ENCODE assay signal across 11 cellular contexts in genomic region chr15:32502946-32503345, GRCh38. TPM values are rescaled to one million over a fixed set of nuclear protein-coding genes. Genes with fewer than 3 reads are reported as not detected.
A peak's percentile ranks its signal among the peaks of the same experiment; 100 is the strongest.
DNase-seq lines count a peak whose midpoint lies in the region; ATAC-seq and TF ChIP-seq lines count a peak whose summit lies in the region.
"Not testable (repeated sequence)": the region's sequence is repeated elsewhere in the genome, so short reads cannot be mapped to it uniquely, and the experiment has no call there.
"Had no signal": no experiment of that assay in that cellular context is flagged by ENCODE, and none has a peak within 500 bp of the region (broad histone marks: within the 10 kb centered on the region; RNA-seq: fewer than 3 reads in every experiment).

No MANE protein-coding gene starts in this region.

- not testable (repeated sequence) for H3K27ac ChIP-seq in right cardiac atrium (ENCODE audit: low read length); sigmoid colon

- H3K27me3 ChIP-seq in right cardiac atrium (ENCODE audit: control insufficient read depth, insufficient read depth); sigmoid colon: not testable (repeated sequence)

- ATAC-seq in SK-N-SH treated with all-trans-retinoic acid at 6 μM for 48 hours: peak; percentile 40; the same call in 2 of the 3 replicates
- peak; percentile 21 to 45 for ATAC-seq in right cardiac atrium

- WGBS in right cardiac atrium: 45% methylated on average over 1 of the region's 1 CpG
- WGBS in sigmoid colon, 2 donors: 22 to 60% methylated on average over 1 of the region's 1 CpG

- H3K9me3 ChIP-seq in right cardiac atrium (ENCODE audit: control insufficient read depth, low read length); sigmoid colon: not testable (repeated sequence)

- not testable (repeated sequence) for H3K4me1 ChIP-seq in right cardiac atrium (ENCODE audit: control insufficient read depth, insufficient read depth, low read length); sigmoid colon

- not testable (repeated sequence) for TF ChIP-seq POLR2A in sigmoid colon (IDR thresholded peaks at IDR 0.05)

- DNase-seq in GM04504 (ENCODE audit: low read depth): peak; percentile 3
- DNase-seq in choroid plexus epithelial cell (ENCODE audit: low read depth): peak; percentile 69
- DNase-seq in fibroblast of the aortic adventitia (ENCODE audit: low read depth): peak; percentile 5
- DNase-seq in right cardiac atrium: peak in 1 of 3 donors; percentile 11
- DNase-seq in medulla oblongata (ENCODE audit: extremely low spot score): peak; percentile 7
- DNase-seq in sigmoid colon: peak; percentile 9

- TF ChIP-seq EP300 in sigmoid colon (IDR thresholded peaks at IDR 0.05): not testable (repeated sequence)

- not testable (repeated sequence) for H3K36me3 ChIP-seq in sigmoid colon

- intact Hi-C loops in right cardiac atrium (cut with DNase I); sigmoid colon (cut with DNase I): not testable (repeated sequence)

- TF ChIP-seq CTCF in choroid plexus epithelial cell (conservative IDR thresholded peaks at IDR 0.05; ENCODE audit: low read depth, low read length); fibroblast of the aortic adventitia (IDR thresholded peaks at IDR 0.05; ENCODE audit: insufficient read depth, low read length); sigmoid colon (IDR thresholded peaks at IDR 0.05): not testable (repeated sequence)

- H3K4me3 ChIP-seq in choroid plexus epithelial cell (ENCODE audit: low read depth, low read length); fibroblast of the aortic adventitia (ENCODE audit: low read depth, low read length); right cardiac atrium (ENCODE audit: low read length); sigmoid colon: not testable (repeated sequence)

RNA-seq across cellular contexts. Expression of gene GOLGA8O, which starts 47.5 kb away (rescaled TPM):
- 0.09 and 0.33 TPM in 2 replicates for total RNA-seq in fibroblast of the aortic adventitia (ENCODE audit: low replicate concordance)
- total RNA-seq in right cardiac atrium: 1 to 10 TPM in 2 of 4 donors, under 1 TPM in 2; 0.47 to 2.4 (median 1.2) TPM
- polyA plus RNA-seq in right cardiac atrium: 1.00 TPM
- total RNA-seq in sigmoid colon: 1 to 10 TPM in 1 of 4 donors, not detected in 3; 1.4 TPM
- under 1 TPM in 1 of 3 donors, not detected in 2; 0.36 TPM for polyA plus RNA-seq in sigmoid colon
- total RNA-seq: A673, H1, NCI-H460 had no signal
- polyA plus RNA-seq: CD14-positive monocyte, H1 had no signal
